In genomic region chr2:215358891-215359575, GRCh38 we compare ENCODE assay signal across 1 cellular context.
A peak's percentile ranks its signal among the peaks of the same experiment; 100 is the strongest.
TF ChIP-seq lines count a peak whose summit lies in the region.

No MANE protein-coding gene starts in this region.

TF ChIP-seq in HepG2, 621 proteins besides CTCF, POLR2A, EP300 and RAD21 (continued from another document and continues in another):
- TF ChIP-seq ZFP91 (CRISPR knock-in tag; IDR thresholded peaks at IDR 0.05; ENCODE audit: borderline replicate concordance) = peak; percentile 14; the same call in 1 of the 2 replicates
- TF ChIP-seq ZNF562 (CRISPR knock-in tag; IDR thresholded peaks at IDR 0.05; ENCODE audit: borderline replicate concordance) = no peak
- TF ChIP-seq MAX (IDR thresholded peaks at IDR 0.05) = 0 out of 2 replicates have a peak, but pooled peaks have one; percentile 41
- TF ChIP-seq CEBPG (CRISPR knock-in tag; IDR thresholded peaks at IDR 0.05) = 0 out of 2 replicates have a peak, but pooled peaks have one; percentile 18
- TF ChIP-seq POLR2G (IDR thresholded peaks at IDR 0.05; ENCODE audit: low read depth, low read length) = peak; percentile 90
- TF ChIP-seq CCAR2 (optimal IDR thresholded peaks at IDR 0.05; ENCODE audit: low read depth, low read length) = peak; percentile 58
- TF ChIP-seq POLR2AphosphoS5 (IDR thresholded peaks at IDR 0.05; ENCODE audit: low read depth, low read length) = peak; percentile 84
- TF ChIP-seq TOPORS (CRISPR knock-in tag; IDR thresholded peaks at IDR 0.05) = peak; percentile 81; the same call in 1 of the 2 replicates
- peak; percentile 100 for TF ChIP-seq SSRP1 (CRISPR knock-in tag; IDR thresholded peaks at IDR 0.05)
- TF ChIP-seq NR3C1 (CRISPR knock-in tag; IDR thresholded peaks at IDR 0.05) = no peak
- peak; percentile 26; the same call in 1 of the 2 replicates for TF ChIP-seq SAFB2 (CRISPR knock-in tag; IDR thresholded peaks at IDR 0.05; ENCODE audit: borderline replicate concordance, low read depth)
- no peak for TF ChIP-seq GLI4 (CRISPR knock-in tag; IDR thresholded peaks at IDR 0.05; ENCODE audit: borderline replicate concordance)
- peak; percentile 97 for TF ChIP-seq POLR2AphosphoS2 (IDR thresholded peaks at IDR 0.05; ENCODE audit: low read depth, low read length)
- peak; percentile 50; the same call in 1 of the 2 replicates for TF ChIP-seq ZNF788 (CRISPR knock-in tag; IDR thresholded peaks at IDR 0.05; ENCODE audit: borderline replicate concordance)
- TF ChIP-seq BORCS8-MEF2B (CRISPR knock-in tag; IDR thresholded peaks at IDR 0.05) = peak; percentile 59; the same call in 1 of the 2 replicates
- TF ChIP-seq ZNF547 (CRISPR knock-in tag; IDR thresholded peaks at IDR 0.05) = peak; percentile 35; the same call in 1 of the 2 replicates
- 0 out of 2 replicates have a peak, but pooled peaks have one; percentile 17 for TF ChIP-seq MED1 (CRISPR knock-in tag; IDR thresholded peaks at IDR 0.05)
- TF ChIP-seq BRF2 (CRISPR knock-in tag; IDR thresholded peaks at IDR 0.05) = peak; percentile 76; the same call in 1 of the 2 replicates
- TF ChIP-seq PBX3 (CRISPR knock-in tag; IDR thresholded peaks at IDR 0.05; ENCODE audit: borderline replicate concordance) = no peak
- 0 out of 2 replicates have a peak, but pooled peaks have one; percentile 58 for TF ChIP-seq ZNF598 (CRISPR knock-in tag; IDR thresholded peaks at IDR 0.05; ENCODE audit: borderline replicate concordance)
- TF ChIP-seq ZNF7 (CRISPR knock-in tag; IDR thresholded peaks at IDR 0.05) = no peak
- no peak for TF ChIP-seq ZNF10 (CRISPR knock-in tag; IDR thresholded peaks at IDR 0.05; ENCODE audit: borderline replicate concordance, low read depth)
- TF ChIP-seq NFATC3 (CRISPR knock-in tag; IDR thresholded peaks at IDR 0.05) = 0 out of 2 replicates have a peak, but pooled peaks have one; percentile 40
- TF ChIP-seq PRDM15 (CRISPR knock-in tag; IDR thresholded peaks at IDR 0.05) = 0 out of 2 replicates have a peak, but pooled peaks have one; percentile 16
- no peak for TF ChIP-seq RARG (CRISPR knock-in tag; IDR thresholded peaks at IDR 0.05; ENCODE audit: low read depth)
- TF ChIP-seq ZBTB7B (CRISPR knock-in tag; IDR thresholded peaks at IDR 0.05) = no peak
- TF ChIP-seq RNF219 (CRISPR knock-in tag; IDR thresholded peaks at IDR 0.05) = no peak
- TF ChIP-seq ATF4 (CRISPR knock-in tag; IDR thresholded peaks at IDR 0.05) = 0 out of 4 replicates have a peak, but pooled peaks of 1 of the 2 experiments have one; percentile 16
- TF ChIP-seq GABPA (IDR thresholded peaks at IDR 0.05; ENCODE audit: low read depth, low read length) = no peak
- TF ChIP-seq GABPA (CRISPR knock-in tag; IDR thresholded peaks at IDR 0.05; ENCODE audit: low read depth) = no peak
- peak; percentile 34; the same call in 1 of the 2 replicates for TF ChIP-seq ZNF274 (CRISPR knock-in tag; IDR thresholded peaks at IDR 0.05)
- TF ChIP-seq IRX3 (CRISPR knock-in tag; IDR thresholded peaks at IDR 0.05; ENCODE audit: borderline replicate concordance, low read depth) = 0 out of 2 replicates have a peak, but pooled peaks have one; percentile 54
- no peak for TF ChIP-seq NONO (IDR thresholded peaks at IDR 0.05)
- TF ChIP-seq NONO (CRISPR knock-in tag; conservative IDR thresholded peaks at IDR 0.05) = peak; percentile 52; the same call in 1 of the 2 replicates
- TF ChIP-seq UBTF (CRISPR knock-in tag; IDR thresholded peaks at IDR 0.05) = no peak
- TF ChIP-seq ZNF18 (CRISPR knock-in tag; IDR thresholded peaks at IDR 0.05; ENCODE audit: insufficient replicate concordance) = peak; percentile 10
- 0 out of 2 replicates have a peak, but pooled peaks have one; percentile 71 for TF ChIP-seq CC2D1A (CRISPR knock-in tag; IDR thresholded peaks at IDR 0.05)
- no peak for TF ChIP-seq TEAD2 (CRISPR knock-in tag; IDR thresholded peaks at IDR 0.05)
- TF ChIP-seq RBM22 (optimal IDR thresholded peaks at IDR 0.05; ENCODE audit: low read length) = peak; percentile 100
- TF ChIP-seq KLF15 (CRISPR knock-in tag; IDR thresholded peaks at IDR 0.05; ENCODE audit: borderline replicate concordance) = no peak
- TF ChIP-seq CENPX (CRISPR knock-in tag; IDR thresholded peaks at IDR 0.05) = no peak
- no peak for TF ChIP-seq ZNF770 (CRISPR knock-in tag; IDR thresholded peaks at IDR 0.05)
- TF ChIP-seq ATF1 (CRISPR knock-in tag; IDR thresholded peaks at IDR 0.05) = peak; percentile 35; the same call in 1 of the 2 replicates
- peak; percentile 89; the same call in 1 of the 2 replicates for TF ChIP-seq SMYD3 (CRISPR knock-in tag; IDR thresholded peaks at IDR 0.05)
- peak; percentile 10; the same call in 1 of the 2 replicates for TF ChIP-seq HNF4A (CRISPR knock-in tag; IDR thresholded peaks at IDR 0.05)
- no peak for TF ChIP-seq ZNF878 (CRISPR knock-in tag; IDR thresholded peaks at IDR 0.05)
